17 cellular contexts compared by ENCODE assay signal in the genomic region with DNA sequence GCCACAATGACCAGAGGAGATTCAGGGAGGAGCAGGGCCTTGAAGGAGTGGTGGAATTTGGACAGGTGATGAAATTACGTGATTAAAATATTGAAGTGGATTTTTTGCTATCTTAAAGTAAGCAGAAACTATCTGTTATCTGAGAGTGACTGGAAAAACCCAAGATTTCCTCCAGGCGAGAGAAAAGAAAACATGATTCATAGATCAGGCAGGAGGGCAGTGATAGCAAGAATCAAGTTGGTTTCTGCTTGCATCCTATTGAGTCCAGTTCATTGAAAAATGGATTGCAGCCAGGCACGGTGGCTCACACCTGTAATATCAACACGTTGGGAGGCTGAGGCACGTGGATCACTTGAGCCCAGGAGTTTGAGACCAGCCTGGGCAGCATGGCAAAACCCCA.
"Had no signal": no experiment of that assay in that cellular context is flagged by ENCODE, and none has a peak within 500 bp of the region (broad histone marks: within the 10 kb centered on the region; RNA-seq: fewer than 3 reads in every experiment).

No MANE protein-coding gene starts in this region.

- H3K27ac Mint-ChIP-seq: activated naive CD4-positive, alpha-beta T cell treated with anti-CD3 and anti-CD28 coated beads, Interleukin-2, amount 50 U/mL, for 24 hours; memory B cell; nephron progenitor cell; stimulated activated naive CD8-positive, alpha-beta T cell treated with anti-CD3 and anti-CD28 coated beads, Interleukin-15, Interleukin-2, amounts not matched to agents 100 ng/mL and 50 ng/mL, for 24 hours had no signal

- H3K4me3 Mint-ChIP-seq: activated naive CD4-positive, alpha-beta T cell treated with anti-CD3 and anti-CD28 coated beads, Interleukin-2, amount 50 U/mL, for 24 hours; memory B cell; nephron progenitor cell; stimulated activated naive CD8-positive, alpha-beta T cell treated with anti-CD3 and anti-CD28 coated beads, Interleukin-15, Interleukin-2, amounts not matched to agents 100 ng/mL and 50 ng/mL, for 24 hours had no signal

- H3K36me3 ChIP-seq: cardiac muscle cell, colonic mucosa, gastroesophageal sphincter, pancreas had no signal

- H3K4me1 Mint-ChIP-seq: activated naive CD4-positive, alpha-beta T cell treated with anti-CD3 and anti-CD28 coated beads, Interleukin-2, amount 50 U/mL, for 24 hours; nephron progenitor cell had no signal

- H3K4me1 ChIP-seq: colonic mucosa, gastroesophageal sphincter, pancreas, testis had no signal

- H3K4me2 ChIP-seq: SK-N-SH had no signal

- H3K9ac ChIP-seq: SK-N-SH had no signal

- H3K9me3 Mint-ChIP-seq: activated naive CD4-positive, alpha-beta T cell treated with anti-CD3 and anti-CD28 coated beads, Interleukin-2, amount 50 U/mL, for 24 hours; memory B cell; nephron progenitor cell; stimulated activated naive CD8-positive, alpha-beta T cell treated with anti-CD3 and anti-CD28 coated beads, Interleukin-15, Interleukin-2, amounts not matched to agents 100 ng/mL and 50 ng/mL, for 24 hours had no signal

- FAIRE-seq: pancreas had no signal

- ATAC-seq: gastroesophageal sphincter had no signal

- H3K9me3 ChIP-seq: colonic mucosa, gastroesophageal sphincter, pancreas, SK-N-SH, testis had no signal

- H3K4me3 ChIP-seq: cardiac muscle cell, colonic mucosa, gastroesophageal sphincter, pancreas, testis had no signal

- H3K36me3 Mint-ChIP-seq: activated naive CD4-positive, alpha-beta T cell treated with anti-CD3 and anti-CD28 coated beads, Interleukin-2, amount 50 U/mL, for 24 hours; memory B cell had no signal

- H3K27ac ChIP-seq: cardiac muscle cell, colonic mucosa, gastroesophageal sphincter, pancreas, testis had no signal

- DNase-seq: activated CD4-positive, alpha-beta T cell treated with anti-CD3 and anti-CD28 coated beads, Interleukin-2, amount 50 U/mL, for 1 hour; activated CD4-positive, CD25-positive, alpha-beta regulatory T cell; activated effector memory CD4-positive, alpha-beta T cell treated with Interleukin-2 at 50 U/mL for 16 hours; colonic mucosa; hypothalamus; nephron progenitor cell; pancreas; SK-N-SH; stimulated activated CD4-positive, alpha-beta T cell treated with anti-CD3 and anti-CD28 coated beads, Interleukin-15, amount 100 ng/mL, for 24 hours; stimulated activated CD4-positive, alpha-beta T cell treated with anti-CD3 and anti-CD28 coated beads, Interleukin-4, amount 100 ng/mL, for 24 hours; T-helper 1 cell; testis had no signal

- H3K27me3 ChIP-seq: cardiac muscle cell, colonic mucosa, gastroesophageal sphincter, pancreas, testis had no signal
